19 cellular contexts compared by ENCODE assay signal in the genomic region with DNA sequence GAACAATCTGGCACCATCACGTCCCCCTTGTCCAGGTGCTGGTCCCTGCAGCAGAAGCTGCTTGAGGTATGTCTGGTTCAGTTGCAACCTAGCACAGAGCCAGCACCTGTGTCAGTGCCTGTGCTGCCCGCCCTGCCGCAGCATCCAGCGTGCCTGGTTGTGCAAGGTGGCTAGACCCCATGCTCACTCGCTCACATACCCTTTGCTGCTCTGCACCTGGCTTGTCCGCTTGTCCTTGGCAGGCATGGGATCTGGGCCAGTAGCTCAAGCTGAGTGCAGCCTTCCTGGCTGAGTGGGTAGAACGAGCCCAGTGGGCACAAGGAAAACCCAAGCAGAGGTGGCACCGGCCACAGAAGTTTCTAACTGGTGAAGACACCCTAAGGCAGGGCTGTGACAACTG.
DNase-seq lines count a peak whose midpoint lies in the region; ATAC-seq, FAIRE-seq and TF ChIP-seq lines count a peak whose summit lies in the region.
"Had no signal": no experiment of that assay in that cellular context is flagged by ENCODE, and none has a peak within 500 bp of the region (broad histone marks: within the 10 kb centered on the region; RNA-seq: fewer than 3 reads in every experiment).

No MANE protein-coding gene starts in this region.

- TF ChIP-seq CTCF in kidney (IDR thresholded peaks at IDR 0.05; ENCODE audit: borderline replicate concordance, extremely low read depth, insufficient read depth) (no peak), breast epithelium (IDR thresholded peaks at IDR 0.05) (no peak)

- DNase-seq in Right ventricle myocardium superior (peak; percentile 26), cardiac septum (ENCODE audit: low spot score) (no peak), kidney (peak; percentile 53), aorta (no peak), NCI-H1694 treated with DMSO at 0.1 percent for 48 hours (lab: John Stamatoyannopoulos, UW) (no peak), breast epithelium (ENCODE audit: low spot score in 2 of 2) (no peak)
- DNase-seq in stimulated activated effector memory CD8-positive, alpha-beta T cell treated with anti-CD3 and anti-CD28 coated beads, Interleukin-12 subunit alpha, Interleukin-12 subunit beta, amount 100 ng/mL, for 72 hours (ENCODE audit: low spot score in 2 of 2), result no peak
- no peak for DNase-seq in stimulated activated CD4-positive, alpha-beta T cell treated with anti-CD3 and anti-CD28 coated beads, Interleukin-2, amount 100 ng/mL, for 24 hours
- DNase-seq: DMS153, DMS79, GF-D8, IMR-90 had no signal

- 89 to 93% methylated on average over 8 of the region's 8 CpGs for WGBS in aorta, 2 donors

- H3K4me1 Mint-ChIP-seq in stimulated activated effector memory CD8-positive, alpha-beta T cell treated with anti-CD3 and anti-CD28 coated beads, Interleukin-12 subunit alpha, Interleukin-12 subunit beta, amount 100 ng/mL, for 72 hours, result no peaks in the 10 kb centered on the region
- H3K4me1 Mint-ChIP-seq: CD14-positive monocyte; CD4-positive, alpha-beta memory T cell had no signal

- H3K4me1 ChIP-seq in kidney (ENCODE audit: control insufficient read depth in 1 of 2, insufficient read depth in 1 of 2, low read depth in 1 of 2, low read length in 2 of 2) (no peaks in the 10 kb centered on the region), aorta (ENCODE audit: control insufficient read depth in 1 of 2, insufficient read depth in 2 of 2, low read length in 2 of 2) (no peaks in the 10 kb centered on the region), breast epithelium (no peaks in the 10 kb centered on the region)
- H3K4me1 ChIP-seq: BLaER1, HAP-1 had no signal

- H3K27ac ChIP-seq in kidney (ENCODE audit: low read depth in 2 of 2, low read length in 2 of 2) (no peak overlapping the region), aorta (ENCODE audit: low read depth in 1 of 2, low read length in 2 of 2) (no peak overlapping the region), breast epithelium (no peak overlapping the region)
- H3K27ac ChIP-seq: 22Rv1, BLaER1, HL-60 had no signal

- H3K4me3 Mint-ChIP-seq in stimulated activated effector memory CD8-positive, alpha-beta T cell treated with anti-CD3 and anti-CD28 coated beads, Interleukin-12 subunit alpha, Interleukin-12 subunit beta, amount 100 ng/mL, for 72 hours, result no peak overlapping the region
- H3K4me3 Mint-ChIP-seq: CD14-positive monocyte; CD4-positive, alpha-beta memory T cell had no signal

- no peak overlapping the region for H3K4me3 ChIP-seq in kidney (ENCODE audit: low read length in 2 of 2)
- no peak overlapping the region for H3K4me3 ChIP-seq in aorta (ENCODE audit: low read length in 2 of 2)
- no peak overlapping the region for H3K4me3 ChIP-seq in breast epithelium
- H3K4me3 ChIP-seq: BLaER1, HAP-1 had no signal

- no peak for TF ChIP-seq POLR2A in breast epithelium (IDR thresholded peaks at IDR 0.05)

- no peaks in the 10 kb centered on the region for H3K9me3 Mint-ChIP-seq in stimulated activated effector memory CD8-positive, alpha-beta T cell treated with anti-CD3 and anti-CD28 coated beads, Interleukin-12 subunit alpha, Interleukin-12 subunit beta, amount 100 ng/mL, for 72 hours

- H3K9me3 ChIP-seq in kidney (ENCODE audit: control insufficient read depth in 1 of 2, low read length in 2 of 2) (no peaks in the 10 kb centered on the region), aorta (ENCODE audit: control insufficient read depth, low read length) (no peaks in the 10 kb centered on the region), breast epithelium (peaks cover 0 to 12% of the 10 kb centered on the region in 2 donors)
- H3K9me3 ChIP-seq: HAP-1 had no signal

- H3K27me3 ChIP-seq in aorta (ENCODE audit: control insufficient read depth in 1 of 2, insufficient read depth in 2 of 2, low read length in 1 of 2) (no peaks in the 10 kb centered on the region), breast epithelium (no peaks in the 10 kb centered on the region)
- H3K27me3 ChIP-seq: BLaER1 had no signal

- FAIRE-seq in kidney (lab: Jason Lieb, UNC), result no peak
- FAIRE-seq: H1 had no signal

- intact Hi-C loops in Right ventricle myocardium superior (cut with DNase I), result no loop called here
- intact Hi-C loops in cardiac septum (cut with DNase I), result no loop called here
- intact Hi-C loops in kidney (cut with DNase I), result no loop called here
- intact Hi-C loops in aorta (cut with DNase I), result no loop called here
- intact Hi-C loops in breast epithelium (cut with DNase I; ENCODE audit: low total_unique reads), result no loop called here

- ATAC-seq in Right ventricle myocardium superior (ENCODE audit: poor library complexity) (no peak), aorta (ENCODE audit: low FRiP score) (peak; percentile 33)
- peak; percentile 53 for ATAC-seq in stimulated activated effector memory CD8-positive, alpha-beta T cell treated with anti-CD3 and anti-CD28 coated beads, Interleukin-12 subunit alpha, Interleukin-12 subunit beta, amount 100 ng/mL, for 72 hours

- H3K36me3 ChIP-seq in kidney (ENCODE audit: control insufficient read depth in 1 of 2, insufficient read depth in 2 of 2, low read length in 2 of 2) (no peaks in the 10 kb centered on the region), aorta (ENCODE audit: control insufficient read depth in 1 of 2, insufficient read depth in 2 of 2, low read length in 1 of 2) (no peaks in the 10 kb centered on the region), breast epithelium (no peaks in the 10 kb centered on the region)
- H3K36me3 ChIP-seq: BLaER1, HAP-1 had no signal

- no peak overlapping the region for H3K27ac Mint-ChIP-seq in stimulated activated effector memory CD8-positive, alpha-beta T cell treated with anti-CD3 and anti-CD28 coated beads, Interleukin-12 subunit alpha, Interleukin-12 subunit beta, amount 100 ng/mL, for 72 hours
- H3K27ac Mint-ChIP-seq: CD4-positive, alpha-beta memory T cell had no signal

- no peaks in the 10 kb centered on the region for H3K36me3 Mint-ChIP-seq in stimulated activated effector memory CD8-positive, alpha-beta T cell treated with anti-CD3 and anti-CD28 coated beads, Interleukin-12 subunit alpha, Interleukin-12 subunit beta, amount 100 ng/mL, for 72 hours
- H3K36me3 Mint-ChIP-seq: CD14-positive monocyte; CD4-positive, alpha-beta memory T cell had no signal

- H3K9ac ChIP-seq in kidney (ENCODE audit: low read length in 2 of 2), result no peak overlapping the region
- H3K9ac ChIP-seq: BLaER1 had no signal

Comparison
In these comparisons a context has a peak if more than half of its experiments do, and no peak if none do; other contexts are left out.
1. DNase-seq: peak in Right ventricle myocardium superior (single experiment) and kidney (single experiment); none in cardiac septum (single experiment), stimulated activated effector memory CD8-positive, alpha-beta T cell treated with anti-CD3 and anti-CD28 coated beads, Interleukin-12 subunit alpha, Interleukin-12 subunit beta, amount 100 ng/mL, for 72 hours (0 of 2), aorta (0 of 2), NCI-H1694 treated with DMSO at 0.1 percent for 48 hours (single experiment), breast epithelium (0 of 2) and stimulated activated CD4-positive, alpha-beta T cell treated with anti-CD3 and anti-CD28 coated beads, Interleukin-2, amount 100 ng/mL, for 24 hours (0 of 2).